ENCODE assay signal across 8 cellular contexts in the genomic region with DNA sequence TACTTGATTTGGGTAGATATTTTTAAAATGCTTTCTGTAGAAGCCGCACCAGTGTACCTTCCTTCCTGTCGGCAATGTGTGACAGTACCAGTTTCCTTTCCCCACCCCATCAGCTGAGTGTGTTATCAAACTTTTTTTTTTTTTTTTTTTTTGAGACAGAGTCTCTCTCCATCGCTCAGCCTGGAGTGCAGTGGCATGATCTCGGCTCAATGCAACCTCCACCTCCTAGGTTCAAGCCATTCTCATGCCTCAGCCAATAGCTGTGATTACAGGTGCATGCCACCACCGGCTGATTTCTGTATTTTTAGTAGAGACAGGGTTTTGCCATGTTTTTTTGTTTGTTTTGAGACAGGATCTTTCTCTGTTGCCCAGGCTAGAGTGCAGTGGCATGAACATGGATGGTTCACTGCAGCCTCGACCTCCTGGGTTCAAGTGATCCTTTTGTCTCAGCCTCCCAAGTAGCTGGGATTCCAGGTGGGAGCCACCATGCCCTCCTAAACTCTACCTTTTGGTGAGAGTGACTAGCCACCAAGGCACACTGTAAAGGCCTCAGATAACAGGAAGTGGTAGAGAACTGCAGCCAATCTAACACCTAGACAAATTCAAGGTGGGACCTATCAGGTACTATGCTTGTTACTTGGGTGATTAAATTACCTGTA. TPM values are rescaled to one million over a fixed set of nuclear protein-coding genes. Genes with fewer than 3 reads are reported as not detected.
A peak's percentile ranks its signal among the peaks of the same experiment; 100 is the strongest.
DNase-seq lines count a peak whose midpoint lies in the region; ATAC-seq and TF ChIP-seq lines count a peak whose summit lies in the region.

No MANE protein-coding gene starts in this region.

- H4K20me1 ChIP-seq in H9 (ENCODE audit: control insufficient read depth, insufficient read depth, insufficient read length) = no peaks in the 10 kb centered on the region

- H3K23me2 ChIP-seq in H9 (ENCODE audit: insufficient read length, low read depth, low read length, poor library complexity, severe bottlenecking) = no peaks in the 10 kb centered on the region

- H3K79me1 ChIP-seq in H9 (ENCODE audit: insufficient read depth, low read depth, low read length, poor library complexity, severe bottlenecking) = no peaks in the 10 kb centered on the region

- H2AK5ac ChIP-seq in H9 (ENCODE audit: insufficient read length, low read length) = no peak overlapping the region

- no peak overlapping the region for H3K56ac ChIP-seq in H9 (ENCODE audit: insufficient read length, low read depth, low read length)

- H3K4ac ChIP-seq in H9 (ENCODE audit: low read depth, low read length) = no peak overlapping the region

- H4K8ac ChIP-seq in H9 (replicated peaks; ENCODE audit: insufficient read length, low read depth, low read length) = no peak overlapping the region

- peaks cover 26% of the 10 kb centered on the region for H3K4me1 Mint-ChIP-seq in T-helper 2 cell treated with Interferon-gamma antibody and Interleukin-4, amounts not matched to agents 5 μg/mL and 100 μg/mL, for 36 hours (ENCODE audit: low read depth)
- H3K4me1 Mint-ChIP-seq in activated naive CD8-positive, alpha-beta T cell treated with anti-CD3 and anti-CD28 coated beads, Interleukin-2, amount 10 ng/mL, durations not matched to agents 7 days and 5 days = peaks cover 28% of the 10 kb centered on the region
- peaks cover 25% of the 10 kb centered on the region for H3K4me1 Mint-ChIP-seq in stimulated activated naive CD8-positive, alpha-beta T cell treated with anti-CD3 and anti-CD28 coated beads, Interleukin-15, amount 100 ng/mL, for 72 hours
- peaks cover 13 to 15% of the 10 kb centered on the region in 2 experiments for H3K4me1 Mint-ChIP-seq in H9

- no peak overlapping the region for H4K5ac ChIP-seq in H9 (ENCODE audit: insufficient read length, low read depth, low read length)

- H3K27ac Mint-ChIP-seq in T-helper 2 cell treated with Interferon-gamma antibody and Interleukin-4, amounts not matched to agents 5 μg/mL and 100 μg/mL, for 36 hours = peak overlapping the region; percentile 90
- peak overlapping the region; percentile 87 for H3K27ac Mint-ChIP-seq in activated naive CD8-positive, alpha-beta T cell treated with anti-CD3 and anti-CD28 coated beads, Interleukin-2, amount 10 ng/mL, durations not matched to agents 7 days and 5 days
- H3K27ac Mint-ChIP-seq in stimulated activated naive CD8-positive, alpha-beta T cell treated with anti-CD3 and anti-CD28 coated beads, Interleukin-15, amount 100 ng/mL, for 72 hours = peak overlapping the region in 1 of 2 donors; percentile 61
- H3K27ac Mint-ChIP-seq in H9 = no peak overlapping the region

- no peak overlapping the region for H2AFZ ChIP-seq in H9 (ENCODE audit: low read length)

- H2BK15ac ChIP-seq in H9 (ENCODE audit: low read depth, low read length) = no peak overlapping the region

- peak overlapping the region; percentile 76 for H3K4me3 Mint-ChIP-seq in T-helper 2 cell treated with Interferon-gamma antibody and Interleukin-4, amounts not matched to agents 5 μg/mL and 100 μg/mL, for 36 hours
- peak overlapping the region; percentile 80 for H3K4me3 Mint-ChIP-seq in activated naive CD8-positive, alpha-beta T cell treated with anti-CD3 and anti-CD28 coated beads, Interleukin-2, amount 10 ng/mL, durations not matched to agents 7 days and 5 days
- H3K4me3 Mint-ChIP-seq in stimulated activated naive CD8-positive, alpha-beta T cell treated with anti-CD3 and anti-CD28 coated beads, Interleukin-15, amount 100 ng/mL, for 72 hours = peak overlapping the region; percentile 51 to 73
- no peak overlapping the region for H3K4me3 Mint-ChIP-seq in H9

- no CpG with 5 or more reads among the region's 6 CpGs for WGBS in H9 (ENCODE audit: extremely low coverage, insufficient read length, low lambda C conversion rate)

- no peak overlapping the region for H3K23ac ChIP-seq in H9 (ENCODE audit: insufficient read length, low read depth, low read length)

- no peak overlapping the region for H2BK20ac ChIP-seq in H9 (ENCODE audit: low read depth, low read length, poor library complexity, severe bottlenecking)

- no peak overlapping the region for H3K27ac ChIP-seq in H9 (ENCODE audit: insufficient read length, low read depth, low read length)

- H3K4me2 ChIP-seq in H9 (ENCODE audit: insufficient read depth, insufficient read length, low read length) = no peak overlapping the region

- H2BK5ac ChIP-seq in H9 (ENCODE audit: insufficient read length, low read length) = no peak overlapping the region

- H3K9me3 ChIP-seq in H9 (ENCODE audit: control insufficient read depth, low read depth, low read length) = no peaks in the 10 kb centered on the region

- peak; percentile 66 for DNase-seq in activated gamma-delta T cell treated with Interleukin-2 at 50 U/mL for 16 hours
- DNase-seq in activated gamma-delta T cell (lab: John Stamatoyannopoulos, UW) = no peak
- peak; percentile 28 for DNase-seq in T-helper 2 cell treated with Interferon-gamma antibody and Interleukin-4, amounts not matched to agents 5 μg/mL and 100 μg/mL, for 36 hours (ENCODE audit: low spot score)
- peak; percentile 63 for DNase-seq in activated naive CD8-positive, alpha-beta T cell treated with anti-CD3 and anti-CD28 coated beads, Interleukin-2, amount 10 ng/mL, durations not matched to agents 7 days and 5 days
- peak; percentile 25 to 30 for DNase-seq in stimulated activated naive CD8-positive, alpha-beta T cell treated with anti-CD3 and anti-CD28 coated beads, Interleukin-15, amount 100 ng/mL, for 72 hours
- DNase-seq in NCI-H2081 treated with DMSO at 0.1 percent for 48 hours (lab: John Stamatoyannopoulos, UW) = no peak
- DNase-seq in H9 = no peak

- H3K14ac ChIP-seq in H9 (ENCODE audit: insufficient read depth, low read length) = no peak overlapping the region

- H3K27me3 Mint-ChIP-seq in T-helper 2 cell treated with Interferon-gamma antibody and Interleukin-4, amounts not matched to agents 5 μg/mL and 100 μg/mL, for 36 hours (ENCODE audit: low read depth) = no peaks in the 10 kb centered on the region
- peaks cover 2% of the 10 kb centered on the region for H3K27me3 Mint-ChIP-seq in activated naive CD8-positive, alpha-beta T cell treated with anti-CD3 and anti-CD28 coated beads, Interleukin-2, amount 10 ng/mL, durations not matched to agents 7 days and 5 days
- no peaks in the 10 kb centered on the region for H3K27me3 Mint-ChIP-seq in stimulated activated naive CD8-positive, alpha-beta T cell treated with anti-CD3 and anti-CD28 coated beads, Interleukin-15, amount 100 ng/mL, for 72 hours
- H3K27me3 Mint-ChIP-seq in H9 (ENCODE audit: low read depth) = peaks cover 3% of the 10 kb centered on the region

- H3K27me3 ChIP-seq in H9 (ENCODE audit: insufficient read depth, low read length) = no peaks in the 10 kb centered on the region

- TF ChIP-seq CTCF in H9 (conservative IDR thresholded peaks at IDR 0.05) = no peak

- no peak overlapping the region for H3K9ac ChIP-seq in H9 (ENCODE audit: extremely low read depth, insufficient read length, low read length)

- H4K91ac ChIP-seq in H9 (ENCODE audit: insufficient read length, low read depth, low read length) = no peak overlapping the region

- ATAC-seq in activated naive CD8-positive, alpha-beta T cell treated with anti-CD3 and anti-CD28 coated beads, Interleukin-2, amount 10 ng/mL, durations not matched to agents 7 days and 5 days (ENCODE audit: low read depth) = peak; percentile 78
- ATAC-seq in stimulated activated naive CD8-positive, alpha-beta T cell treated with anti-CD3 and anti-CD28 coated beads, Interleukin-15, amount 100 ng/mL, for 72 hours = peak; percentile 82
- no peak for ATAC-seq in HG02852 (IDR thresholded peaks at IDR 0.05; ENCODE audit: unreplicated experiment)

- H3K36me3 Mint-ChIP-seq in T-helper 2 cell treated with Interferon-gamma antibody and Interleukin-4, amounts not matched to agents 5 μg/mL and 100 μg/mL, for 36 hours (ENCODE audit: low read depth) = no peaks in the 10 kb centered on the region
- no peaks in the 10 kb centered on the region for H3K36me3 Mint-ChIP-seq in activated naive CD8-positive, alpha-beta T cell treated with anti-CD3 and anti-CD28 coated beads, Interleukin-2, amount 10 ng/mL, durations not matched to agents 7 days and 5 days
- H3K36me3 Mint-ChIP-seq in H9 (ENCODE audit: insufficient read depth in 1 of 3, low read depth in 3 of 3) = no peaks in the 10 kb centered on the region

- H3K9me3 Mint-ChIP-seq in T-helper 2 cell treated with Interferon-gamma antibody and Interleukin-4, amounts not matched to agents 5 μg/mL and 100 μg/mL, for 36 hours = no peaks in the 10 kb centered on the region
- no peaks in the 10 kb centered on the region for H3K9me3 Mint-ChIP-seq in activated naive CD8-positive, alpha-beta T cell treated with anti-CD3 and anti-CD28 coated beads, Interleukin-2, amount 10 ng/mL, durations not matched to agents 7 days and 5 days
- no peaks in the 10 kb centered on the region for H3K9me3 Mint-ChIP-seq in stimulated activated naive CD8-positive, alpha-beta T cell treated with anti-CD3 and anti-CD28 coated beads, Interleukin-15, amount 100 ng/mL, for 72 hours
- no peaks in the 10 kb centered on the region for H3K9me3 Mint-ChIP-seq in H9

- no peaks in the 10 kb centered on the region for H3K79me2 ChIP-seq in H9 (ENCODE audit: insufficient read depth, low read length)

- H3K4me1 ChIP-seq in H9 (ENCODE audit: insufficient read depth, low read length) = 0 out of 2 replicates have a peak, but pooled peaks cover 2% of the 10 kb centered on the region

- H2BK12ac ChIP-seq in H9 (ENCODE audit: insufficient read length, low read depth, low read length) = no peak overlapping the region

- no peak overlapping the region for H2BK120ac ChIP-seq in H9 (ENCODE audit: low read depth, low read length, poor library complexity, severe bottlenecking)

- POLR2A ChIA-PET in activated naive CD8-positive, alpha-beta T cell treated with anti-CD3 and anti-CD28 coated beads, Interleukin-2, amount 10 ng/mL, durations not matched to agents 7 days and 5 days (lab: Charles Lee) = interaction anchor here (0.6 to 3.4 kb wide), 20 partner anchors 9 to 372 kb away, joined by 3 to 67 read pairs (median 5); partner anchors contain the start of genes B3GALT4, PFDN6, RGL2 and RPS18

- H3T11ph ChIP-seq in H9 (ENCODE audit: low read length) = no peak overlapping the region

- H3K18ac ChIP-seq in H9 (ENCODE audit: insufficient read length, low read depth, low read length) = no peak overlapping the region

RNA-seq across cellular contexts. Expression of gene DAXX, which starts 21.3 kb away (rescaled TPM):
- total RNA-seq in activated naive CD8-positive, alpha-beta T cell treated with anti-CD3 and anti-CD28 coated beads, Interleukin-2, amount 10 ng/mL, durations not matched to agents 7 days and 5 days = 100 to 1,000 TPM; 108 to 117 TPM
- 80.2 and 80.4 TPM in 2 replicates for total RNA-seq in H9 (2021)

RNA-seq across cellular contexts. Expression of gene ZBTB22, which starts 26.5 kb away (rescaled TPM):
- 10 to 100 TPM; 20.9 to 24.5 TPM for total RNA-seq in activated naive CD8-positive, alpha-beta T cell treated with anti-CD3 and anti-CD28 coated beads, Interleukin-2, amount 10 ng/mL, durations not matched to agents 7 days and 5 days
- total RNA-seq in H9 (2021) = 8.1 TPM in 2 replicates

RNA-seq across cellular contexts. Expression of gene TAPBP, which starts 30.2 kb away (rescaled TPM):
- total RNA-seq in activated naive CD8-positive, alpha-beta T cell treated with anti-CD3 and anti-CD28 coated beads, Interleukin-2, amount 10 ng/mL, durations not matched to agents 7 days and 5 days = 100 to 1,000 TPM; 250 to 257 TPM
- 28.2 and 29.5 TPM in 2 replicates for total RNA-seq in H9 (2021)

RNA-seq across cellular contexts. Expression of gene RGL2, which starts 45.3 kb away (rescaled TPM):
- 10 to 100 TPM; 65.4 to 65.5 TPM for total RNA-seq in activated naive CD8-positive, alpha-beta T cell treated with anti-CD3 and anti-CD28 coated beads, Interleukin-2, amount 10 ng/mL, durations not matched to agents 7 days and 5 days
- 70.5 and 74.3 TPM in 2 replicates for total RNA-seq in H9 (2021)

RNA-seq across cellular contexts. Expression of gene KIFC1, which starts 47.5 kb away (rescaled TPM):
- total RNA-seq in activated naive CD8-positive, alpha-beta T cell treated with anti-CD3 and anti-CD28 coated beads, Interleukin-2, amount 10 ng/mL, durations not matched to agents 7 days and 5 days = 100 to 1,000 TPM; 117 to 127 TPM
- total RNA-seq in H9 (2021) = 73.1 and 73.8 TPM in 2 replicates

Comparison
In these comparisons a context has a peak if more than half of its experiments do, and no peak if none do; other contexts are left out.
1. DNase-seq: peak in activated gamma-delta T cell treated with Interleukin-2 at 50 U/mL for 16 hours (single experiment), T-helper 2 cell treated with Interferon-gamma antibody and Interleukin-4, amounts not matched to agents 5 μg/mL and 100 μg/mL, for 36 hours (single experiment), activated naive CD8-positive, alpha-beta T cell treated with anti-CD3 and anti-CD28 coated beads, Interleukin-2, amount 10 ng/mL, durations not matched to agents 7 days and 5 days (single experiment) and stimulated activated naive CD8-positive, alpha-beta T cell treated with anti-CD3 and anti-CD28 coated beads, Interleukin-15, amount 100 ng/mL, for 72 hours (2 of 2); none in activated gamma-delta T cell (single experiment), NCI-H2081 treated with DMSO at 0.1 percent for 48 hours (single experiment) and H9 (single experiment).
2. H3K27ac Mint-ChIP-seq: peak in T-helper 2 cell treated with Interferon-gamma antibody and Interleukin-4, amounts not matched to agents 5 μg/mL and 100 μg/mL, for 36 hours (single experiment) and activated naive CD8-positive, alpha-beta T cell treated with anti-CD3 and anti-CD28 coated beads, Interleukin-2, amount 10 ng/mL, durations not matched to agents 7 days and 5 days (single experiment); none in H9 (0 of 3).
3. H3K4me3 Mint-ChIP-seq: peak in T-helper 2 cell treated with Interferon-gamma antibody and Interleukin-4, amounts not matched to agents 5 μg/mL and 100 μg/mL, for 36 hours (single experiment), activated naive CD8-positive, alpha-beta T cell treated with anti-CD3 and anti-CD28 coated beads, Interleukin-2, amount 10 ng/mL, durations not matched to agents 7 days and 5 days (single experiment) and stimulated activated naive CD8-positive, alpha-beta T cell treated with anti-CD3 and anti-CD28 coated beads, Interleukin-15, amount 100 ng/mL, for 72 hours (2 of 2); none in H9 (0 of 2).